12 cellular contexts compared by ENCODE assay signal in the genomic region with DNA sequence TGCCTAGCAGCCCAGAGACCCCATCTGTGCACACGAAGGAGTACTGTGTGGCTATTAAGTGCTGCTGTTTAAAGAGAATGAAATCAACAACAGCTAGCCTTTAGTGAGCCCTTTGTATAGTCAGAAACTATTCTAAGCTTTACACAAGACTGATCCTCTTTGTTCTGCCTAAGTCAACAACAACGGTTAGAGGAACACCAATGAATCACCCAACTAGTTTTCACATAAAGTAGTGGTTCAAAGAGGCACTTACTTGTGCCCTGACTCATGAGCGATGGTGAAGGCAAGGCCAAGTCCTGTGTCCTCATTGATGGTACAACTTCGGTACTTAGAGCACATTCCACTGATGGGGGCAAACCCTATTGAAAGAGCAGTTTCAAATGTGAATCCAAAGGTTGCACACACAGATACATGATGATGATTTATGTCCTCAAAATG.
DNase-seq lines count a peak whose midpoint lies in the region; ATAC-seq and TF ChIP-seq lines count a peak whose summit lies in the region.
"Had no signal": no experiment of that assay in that cellular context is flagged by ENCODE, and none has a peak within 500 bp of the region (broad histone marks: within the 10 kb centered on the region; RNA-seq: fewer than 3 reads in every experiment).

No MANE protein-coding gene starts in this region.

- DNase-seq in COLO668 (lab: John Stamatoyannopoulos, UW; ENCODE audit: unreplicated experiment) (peak; percentile 44), NCI-H146 (lab: John Stamatoyannopoulos, UW) (peak; percentile 29), choroid plexus epithelial cell (ENCODE audit: low read depth) (peak; percentile 60), Right ventricle myocardium inferior (ENCODE audit: missing footprints) (no peak), 8988T (no peak)
- no peak for DNase-seq in activated CD4-positive, alpha-beta T cell treated with anti-CD3 and anti-CD28 coated beads, Interleukin-2, amount 50 U/mL, for 4 hours
- DNase-seq: activated effector memory CD4-positive, alpha-beta T cell treated with anti-CD3 and anti-CD28 coated beads, Interleukin-2, amount 50 U/mL, for 16 hours; CD4-positive, CD25-positive, alpha-beta regulatory T cell; H9 had no signal

- H3K36me3 ChIP-seq in mesodermal cell (ENCODE audit: control insufficient read depth, insufficient read depth, low read length) = no peaks in the 10 kb centered on the region
- H3K36me3 ChIP-seq: suprapubic skin had no signal

- intact Hi-C loops in Right ventricle myocardium inferior (cut with DNase I) = no loop called here

- ATAC-seq in GM21737 (IDR thresholded peaks at IDR 0.05; ENCODE audit: unreplicated experiment) (no peak), Right ventricle myocardium inferior (no peak)

- WGBS in mesodermal cell (ENCODE audit: insufficient coverage in 2 of 2), 2 experiments = 40 to 83% methylated on average over 1 of the region's 4 CpGs

- TF ChIP-seq CTCF in choroid plexus epithelial cell (conservative IDR thresholded peaks at IDR 0.05; ENCODE audit: low read depth, low read length) = no peak

- H3K4me1 ChIP-seq in mesodermal cell (ENCODE audit: control insufficient read depth, insufficient read depth, low read length, poor library complexity, severe bottlenecking) = peaks cover 8% of the 10 kb centered on the region
- H3K4me1 ChIP-seq: suprapubic skin had no signal

- H3K27ac ChIP-seq in mesodermal cell (ENCODE audit: low read depth, low read length, severe bottlenecking) = peak overlapping the region; percentile 47
- H3K27ac ChIP-seq: suprapubic skin had no signal

- no peaks in the 10 kb centered on the region for H3K9me3 ChIP-seq in mesodermal cell (ENCODE audit: control insufficient read depth, low read length)
- H3K9me3 ChIP-seq: suprapubic skin had no signal

- H3K4me3 ChIP-seq in choroid plexus epithelial cell (ENCODE audit: low read depth, low read length) (no peak overlapping the region), mesodermal cell (ENCODE audit: extremely low read depth, insufficient read depth, low read length, poor library complexity, severe bottlenecking) (no peak overlapping the region)
- H3K4me3 ChIP-seq: suprapubic skin had no signal

Comparison
In these comparisons a context has a peak if more than half of its experiments do, and no peak if none do; other contexts are left out.
1. DNase-seq: peak in COLO668 (single experiment), NCI-H146 (single experiment) and choroid plexus epithelial cell (single experiment); none in activated CD4-positive, alpha-beta T cell treated with anti-CD3 and anti-CD28 coated beads, Interleukin-2, amount 50 U/mL, for 4 hours (0 of 2), Right ventricle myocardium inferior (single experiment) and 8988T (single experiment).